In the genomic region with DNA sequence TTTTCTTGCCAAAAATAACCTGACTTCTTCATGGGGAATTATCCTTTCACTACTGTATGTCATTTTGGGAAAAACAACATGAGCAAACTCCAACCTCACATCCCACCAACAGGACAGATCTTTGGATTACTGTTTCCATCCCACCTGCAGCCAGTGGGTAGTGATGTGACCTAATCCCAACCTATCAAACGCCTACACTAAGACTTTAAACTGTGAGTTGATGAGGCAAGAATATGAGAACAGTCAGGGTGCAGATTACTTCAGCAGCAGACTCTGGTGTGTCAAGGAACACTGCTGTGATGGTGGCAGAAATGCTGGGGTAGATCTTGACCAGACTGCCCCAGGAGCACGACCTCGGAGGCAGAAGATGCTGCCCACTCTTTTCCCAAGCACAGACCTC, we compare ENCODE assay signal across 21 cellular contexts.
DNase-seq lines count a peak whose midpoint lies in the region; ATAC-seq and TF ChIP-seq lines count a peak whose summit lies in the region.
"Had no signal": no experiment of that assay in that cellular context is flagged by ENCODE, and none has a peak within 500 bp of the region (broad histone marks: within the 10 kb centered on the region; RNA-seq: fewer than 3 reads in every experiment).

No MANE protein-coding gene starts in this region.

- H3K4me1 ChIP-seq in A673 (ENCODE audit: insufficient read depth, low read length, poor library complexity, severe bottlenecking) = peaks cover 67% of the 10 kb centered on the region
- H3K4me1 ChIP-seq in SJCRH30 = peaks cover 33% of the 10 kb centered on the region
- H3K4me1 ChIP-seq in osteoblast (ENCODE audit: insufficient read depth, low read length) = peaks cover 9% of the 10 kb centered on the region

- intact Hi-C loops in A673 (cut with micrococcal nuclease; ENCODE audit: unreplicated experiment) = no loop called here

- H3K27ac ChIP-seq in A673 (ENCODE audit: low read depth, low read length, poor library complexity, severe bottlenecking) (peak overlapping the region; percentile 74), SJCRH30 (peak overlapping the region; percentile 85; the same call in 1 of the 2 replicates), osteoblast (ENCODE audit: low read depth, low read length) (no peak overlapping the region)
- H3K27ac ChIP-seq: BLaER1, GM23248 had no signal

- no peaks in the 10 kb centered on the region for H3K9me3 Mint-ChIP-seq in endothelial cell (ENCODE audit: unreplicated experiment)
- H3K9me3 Mint-ChIP-seq: CD4-positive, alpha-beta memory T cell had no signal

- no peak for ATAC-seq in GM19351 (IDR thresholded peaks at IDR 0.05; ENCODE audit: unreplicated experiment)
- ATAC-seq: HCT116 had no signal

- DNase-seq in A673 (ENCODE audit: low spot score) (no peak), SJCRH30 (peak in 1 of 2 experiments; percentile 14), fibroblast of mammary gland (ENCODE audit: low read depth) (peak; percentile 24), osteoblast (ENCODE audit: insufficient read length, low spot score, missing footprints) (no peak), HT-29 (ENCODE audit: low spot score) (no peak), endothelial cell (ENCODE audit: low spot score) (no peak)
- DNase-seq: CD4-positive, alpha-beta memory T cell; EL; GM23248; KG1; MV-4-11; NCI-H187; NCI-H2107; NCI-H2227 treated with DMSO at 0.1 percent for 48 hours; NCI-H524; NCI-H82; OCI-M1; Right ventricle myocardium superior had no signal

- POLR2A ChIA-PET in A673 (lab: Charles Lee; ENCODE audit: low non-redundant PET) = no interaction called here

- H3K4me2 ChIP-seq in osteoblast (ENCODE audit: insufficient read depth, low read length) = no peak overlapping the region

- H3K4me3 ChIP-seq in A673 (ENCODE audit: low read depth, low read length, poor library complexity, severe bottlenecking) (no peak overlapping the region), SJCRH30 (no peak overlapping the region), fibroblast of mammary gland (ENCODE audit: control insufficient read depth, low read depth, low read length) (no peak overlapping the region), osteoblast (ENCODE audit: insufficient read depth, low read length) (no peak overlapping the region)
- H3K4me3 ChIP-seq: BLaER1, GM23248 had no signal

- BruUV-seq in A673 (replicated peaks; lab: Mats Ljungman, UMichigan) = no TSS peak

- no peak overlapping the region for H3K4me3 Mint-ChIP-seq in endothelial cell (ENCODE audit: unreplicated experiment)
- H3K4me3 Mint-ChIP-seq: CD4-positive, alpha-beta memory T cell had no signal

- CTCF ChIA-PET in A673 (lab: Charles Lee) = no interaction called here

- H3K36me3 Mint-ChIP-seq in endothelial cell (ENCODE audit: low read depth, unreplicated experiment) = no peaks in the 10 kb centered on the region
- H3K36me3 Mint-ChIP-seq: CD4-positive, alpha-beta memory T cell had no signal

- TF ChIP-seq CTCF in A673 (conservative IDR thresholded peaks at IDR 0.05; ENCODE audit: low read depth, low read length) = no peak
- TF ChIP-seq CTCF in fibroblast of mammary gland (conservative IDR thresholded peaks at IDR 0.05; ENCODE audit: control insufficient read depth, insufficient read depth, low read depth, low read length) = no peak
- TF ChIP-seq CTCF in osteoblast (IDR thresholded peaks at IDR 0.05; ENCODE audit: extremely low read depth, low read depth, low read length) = no peak
- TF ChIP-seq CTCF in endothelial cell (IDR thresholded peaks at IDR 0.05; ENCODE audit: unreplicated experiment) = no peak

- peak overlapping the region; percentile 1 for H2AFZ ChIP-seq in osteoblast (ENCODE audit: low read length)

- no peaks in the 10 kb centered on the region for H3K36me3 ChIP-seq in A673 (ENCODE audit: insufficient read depth, low read length, poor library complexity, severe bottlenecking)
- H3K36me3 ChIP-seq in SJCRH30 = no peaks in the 10 kb centered on the region
- no peaks in the 10 kb centered on the region for H3K36me3 ChIP-seq in osteoblast (ENCODE audit: insufficient read depth, low read length)
- H3K36me3 ChIP-seq: BLaER1 had no signal

- peaks cover 25% of the 10 kb centered on the region for H3K4me1 Mint-ChIP-seq in endothelial cell (ENCODE audit: unreplicated experiment)
- H3K4me1 Mint-ChIP-seq: CD4-positive, alpha-beta memory T cell had no signal

- H3K27me3 ChIP-seq in A673 (replicated peaks; ENCODE audit: insufficient read depth, low read depth, low read length, poor library complexity) (no peaks in the 10 kb centered on the region), SJCRH30 (no peaks in the 10 kb centered on the region), osteoblast (ENCODE audit: insufficient read depth, low read length) (no peaks in the 10 kb centered on the region)
- H3K27me3 ChIP-seq: BLaER1 had no signal

- H3K79me2 ChIP-seq in osteoblast (ENCODE audit: insufficient read depth, low read length) = no peaks in the 10 kb centered on the region

- H3K27me3 Mint-ChIP-seq in endothelial cell (ENCODE audit: unreplicated experiment) = no peaks in the 10 kb centered on the region

- H3K9me3 ChIP-seq in A673 (ENCODE audit: low read depth, low read length, poor library complexity, severe bottlenecking) (no peaks in the 10 kb centered on the region), SJCRH30 (replicated peaks) (no peaks in the 10 kb centered on the region), osteoblast (ENCODE audit: low read depth, low read length) (no peaks in the 10 kb centered on the region)
- H3K9me3 ChIP-seq: BLaER1 had no signal

- H4K20me1 ChIP-seq in osteoblast (ENCODE audit: insufficient read depth, low read length) = no peaks in the 10 kb centered on the region
- H4K20me1 ChIP-seq: BLaER1 had no signal

- no peak overlapping the region for H3K27ac Mint-ChIP-seq in endothelial cell (ENCODE audit: unreplicated experiment)
